ENCODE assay signal across 8 cellular contexts in the genomic region with DNA sequence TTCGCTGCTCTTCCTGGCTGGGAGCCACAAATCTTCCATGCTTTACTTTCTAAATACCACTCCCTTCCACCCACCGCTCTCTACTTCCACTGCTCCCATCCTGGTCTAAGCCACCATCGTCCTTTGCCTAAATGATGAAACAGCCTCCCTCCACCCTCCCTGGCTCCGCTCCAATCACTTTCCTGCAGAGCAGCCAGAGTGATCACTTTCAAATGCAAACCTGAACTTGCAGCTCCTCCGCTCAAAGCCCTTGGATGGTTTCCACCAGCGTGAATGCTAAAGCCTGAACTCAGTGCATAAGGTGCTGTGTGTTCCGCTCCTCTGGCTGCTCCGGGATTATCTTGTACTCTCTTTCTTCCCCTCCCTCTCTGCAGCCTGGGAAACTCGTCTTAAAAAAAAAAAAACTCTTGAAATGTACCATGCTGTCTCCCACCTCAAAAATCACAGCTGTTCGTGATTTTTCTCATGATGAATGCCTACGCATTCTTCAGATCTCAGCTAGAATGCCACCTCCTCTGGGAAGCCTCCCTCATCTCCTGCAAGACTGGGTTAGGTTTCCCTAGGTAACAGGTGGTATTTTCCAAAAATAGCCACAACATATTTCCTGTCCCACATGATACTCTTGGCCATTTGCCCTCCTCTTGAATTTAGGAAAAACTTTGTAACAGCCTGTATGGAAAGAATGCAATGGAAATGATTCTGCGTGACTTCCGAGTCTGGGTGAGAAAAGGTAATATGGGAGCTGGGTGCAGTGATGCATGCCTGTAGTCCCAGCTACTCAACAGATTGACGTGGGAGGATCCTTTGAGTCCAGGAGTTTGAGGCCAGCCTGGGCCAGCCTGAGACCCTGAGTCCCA. TPM values are rescaled to one million over a fixed set of nuclear protein-coding genes. Genes with fewer than 3 reads are reported as not detected.
DNase-seq lines count a peak whose midpoint lies in the region; ATAC-seq lines count a peak whose summit lies in the region.

No MANE protein-coding gene starts in this region.

- H3K4me1 Mint-ChIP-seq in activated CD4-positive, alpha-beta T cell treated with anti-CD3 and anti-CD28 coated beads for 36 hours, result peaks cover 21% of the 10 kb centered on the region
- peaks cover 17 to 25% (median 22%) of the 10 kb centered on the region in 3 donors for H3K4me1 Mint-ChIP-seq in naive B cell

- H3K27ac Mint-ChIP-seq in activated CD4-positive, alpha-beta T cell treated with anti-CD3 and anti-CD28 coated beads for 36 hours, result no peak overlapping the region
- no peak overlapping the region for H3K27ac Mint-ChIP-seq in naive B cell

- intact Hi-C loops in activated CD4-positive, alpha-beta T cell treated with anti-CD3 and anti-CD28 coated beads for 36 hours (cut with DNase I, micrococcal nuclease), result no loop called here

- H3K9me3 ChIP-seq in SJSA1 (replicated peaks), result no peaks in the 10 kb centered on the region

- peak overlapping the region; percentile 21 for H3K4me3 ChIP-seq in SJSA1

- H3K27me3 Mint-ChIP-seq in activated CD4-positive, alpha-beta T cell treated with anti-CD3 and anti-CD28 coated beads for 36 hours, result peaks cover 28% of the 10 kb centered on the region
- H3K27me3 Mint-ChIP-seq in naive B cell, result peaks cover 16 to 42% (median 30%) of the 10 kb centered on the region in 3 donors

- CTCF ChIA-PET in activated CD4-positive, alpha-beta T cell treated with anti-CD3 and anti-CD28 coated beads for 36 hours (lab: Charles Lee), result no interaction called here

- POLR2A ChIA-PET in activated CD4-positive, alpha-beta T cell treated with anti-CD3 and anti-CD28 coated beads for 36 hours (lab: Charles Lee), result interaction anchor here (0.6 to 0.7 kb wide), 4 partner anchors 8 to 664 kb away, joined by 3 to 17 read pairs (median 7); no protein-coding TSS in a partner anchor

- no peaks in the 10 kb centered on the region; the same call in 1 of the 2 replicates for H3K36me3 ChIP-seq in SJSA1

- H3K9me3 Mint-ChIP-seq in activated CD4-positive, alpha-beta T cell treated with anti-CD3 and anti-CD28 coated beads for 36 hours (ENCODE audit: low read depth), result no peaks in the 10 kb centered on the region
- peaks cover 0 to 2% (median 0%) of the 10 kb centered on the region in 7 donors for H3K9me3 Mint-ChIP-seq in naive B cell

- H3K4me1 ChIP-seq in SJSA1 (replicated peaks), result peaks cover 46% of the 10 kb centered on the region

- H3K27me3 ChIP-seq in SJSA1 (replicated peaks), result no peaks in the 10 kb centered on the region

- H3K4me3 Mint-ChIP-seq in activated CD4-positive, alpha-beta T cell treated with anti-CD3 and anti-CD28 coated beads for 36 hours, result peak overlapping the region; percentile 48
- H3K4me3 Mint-ChIP-seq in naive B cell, result peak overlapping the region in 5 of 8 donors; percentile 17 to 78 (median 50)

- peaks cover 2% of the 10 kb centered on the region for H3K36me3 Mint-ChIP-seq in activated CD4-positive, alpha-beta T cell treated with anti-CD3 and anti-CD28 coated beads for 36 hours (ENCODE audit: low read depth)
- H3K36me3 Mint-ChIP-seq in naive B cell, result peaks cover 0 to 9% of the 10 kb centered on the region in 2 donors

- ATAC-seq in activated CD4-positive, alpha-beta T cell treated with anti-CD3 and anti-CD28 coated beads for 36 hours, result no peak
- ATAC-seq in esophagus mucosa, result peak; percentile 34
- ATAC-seq in naive B cell (ENCODE audit: low read depth in 2 of 2), result no peak
- ATAC-seq in HG02981 (IDR thresholded peaks at IDR 0.05; ENCODE audit: unreplicated experiment), result no peak
- ATAC-seq in HG02852 (IDR thresholded peaks at IDR 0.05; ENCODE audit: unreplicated experiment), result no peak

- peak overlapping the region; percentile 84 for H3K27ac ChIP-seq in SJSA1

- no peak for DNase-seq in activated CD4-positive, alpha-beta T cell treated with anti-CD3 and anti-CD28 coated beads for 36 hours
- no peak for DNase-seq in activated CD4-positive, alpha-beta T cell treated with anti-CD3 and anti-CD28 coated beads for 4 hours
- peak in 1 of 2 experiments; percentile 78 for DNase-seq in SJSA1 (ENCODE audit: low read depth in 1 of 2, low spot score in 2 of 2)
- no peak for DNase-seq in naive B cell
- no peak for DNase-seq in NCI-H1417 (lab: John Stamatoyannopoulos, UW)

RNA-seq across cellular contexts. Expression of a gene that starts 3.7 kb away (rescaled TPM):
- 10 to 100 TPM; 27.6 to 28.5 TPM for total RNA-seq in activated CD4-positive, alpha-beta T cell treated with anti-CD3 and anti-CD28 coated beads for 36 hours
- 9.5 and 18.8 TPM in 2 replicates for total RNA-seq in SJSA1 (2014; rRNA removed; shearing (Covaris generic))
- 19.7 TPM for total RNA-seq in esophagus mucosa
- 10 to 100 TPM in 2 of 6 donors, 1 to 10 TPM in 4; 4.8 to 13.0 (median 6.8) TPM for polyA plus RNA-seq in naive B cell (ENCODE audit: low read depth in 6 of 6)
